ENCODE assay signal across 22 cellular contexts in the genomic region with DNA sequence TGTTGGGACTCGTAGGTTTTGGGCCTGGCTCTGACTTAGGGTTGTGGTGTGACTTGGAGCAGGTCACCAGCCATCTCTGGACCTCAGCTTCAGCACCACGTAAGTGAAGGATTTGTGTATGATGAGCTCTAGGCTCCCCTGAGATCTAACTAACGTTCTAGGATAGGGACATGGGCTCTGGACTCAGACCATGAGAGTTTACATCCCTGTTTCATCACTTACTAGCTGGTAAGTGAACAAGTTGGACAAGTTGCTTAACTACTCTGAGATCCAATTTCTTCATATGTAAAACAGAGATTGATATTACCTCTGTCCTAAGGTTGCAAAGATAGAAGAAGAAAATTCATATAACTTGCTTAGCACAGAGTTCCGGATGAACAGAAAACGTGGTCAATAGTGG. TPM values are rescaled to one million over a fixed set of nuclear protein-coding genes. Genes with fewer than 3 reads are reported as not detected.
"Had no signal": no experiment of that assay in that cellular context is flagged by ENCODE, and none has a peak within 500 bp of the region (broad histone marks: within the 10 kb centered on the region; RNA-seq: fewer than 3 reads in every experiment).

No MANE protein-coding gene starts in this region.

- DNase-seq: activated CD4-positive, alpha-beta T cell treated with anti-CD3 and anti-CD28 coated beads, Interleukin-2, amount 10 ng/mL, durations not matched to agents 7 days and 5 days; activated CD8-positive, alpha-beta T cell treated with anti-CD3 and anti-CD28 coated beads, Interleukin-2, amount 10 ng/mL, durations not matched to agents 7 days and 5 days; activated naive CD4-positive, alpha-beta T cell treated with anti-CD3 and anti-CD28 coated beads, Interleukin-2, amount 10 ng/mL, durations not matched to agents 7 days and 5 days; activated naive CD8-positive, alpha-beta T cell treated with anti-CD3 and anti-CD28 coated beads, Interleukin-2, amount 50 U/mL, for 24 hours; activated T-cell treated with anti-CD3 and anti-CD28 coated beads, Interleukin-2, amount 50 U/mL, for 24 hours; cerebellar nuclear complex; effector memory CD4-positive, alpha-beta T cell; heart right ventricle; naive thymus-derived CD4-positive, alpha-beta T cell; retina; stimulated activated CD4-positive, alpha-beta T cell treated with anti-CD3 and anti-CD28 coated beads, Interleukin-2, amount 100 ng/mL, for 24 hours; stimulated activated naive CD4-positive, alpha-beta T cell treated with Interleukin-2 at 50 U/mL for 16 hours; T-helper 1 cell; T-helper 9 cell; thyroid gland had no signal

- H3K27me3 ChIP-seq: ascending aorta, breast epithelium, gastroesophageal sphincter, heart right ventricle, thyroid gland had no signal

- ATAC-seq: activated CD8-positive, alpha-beta T cell treated with anti-CD3 and anti-CD28 coated beads, Interleukin-2, amount 10 ng/mL, durations not matched to agents 7 days and 5 days; activated naive CD8-positive, alpha-beta T cell treated with anti-CD3 and anti-CD28 coated beads, Interleukin-2, amount 50 U/mL, for 24 hours; naive thymus-derived CD4-positive, alpha-beta T cell; SK-N-SH treated with all-trans-retinoic acid at 6 μM for 48 hours had no signal

- H3K36me3 ChIP-seq: ascending aorta, breast epithelium, heart right ventricle, thyroid gland had no signal

- H3K4me1 ChIP-seq: ascending aorta, breast epithelium had no signal

- H3K27ac ChIP-seq: ascending aorta, thyroid gland had no signal

- H3K9me3 ChIP-seq: ascending aorta, breast epithelium, gastroesophageal sphincter, heart right ventricle, thyroid gland had no signal

- H3K4me3 ChIP-seq: ascending aorta, breast epithelium, gastroesophageal sphincter, heart right ventricle, thyroid gland had no signal

RNA-seq across cellular contexts. Expression of gene PNPLA1, which starts 20.3 kb away (rescaled TPM):
- total RNA-seq: activated CD4-positive, alpha-beta T cell treated with anti-CD3 and anti-CD28 coated beads, Interleukin-2, amount 10 ng/mL, durations not matched to agents 7 days and 5 days; activated CD8-positive, alpha-beta T cell treated with anti-CD3 and anti-CD28 coated beads, Interleukin-2, amount 10 ng/mL, durations not matched to agents 7 days and 5 days; activated T-helper 2 cell treated with anti-CD3 and anti-CD28 coated beads, Interferon-gamma antibody, Interleukin-2, Interleukin-4, amounts not matched to agents 10 μg/mL and 5 μg/mL and 100 μg/mL, durations not matched to agents 14 hours and 24 hours and 36 hours; ascending aorta; breast epithelium; gastroesophageal sphincter; skeletal muscle tissue; subcutaneous adipose tissue had no signal
- polyA plus RNA-seq: heart right ventricle; naive thymus-derived CD4-positive, alpha-beta T cell had no signal
